ENCODE assay signal across 9 cellular contexts in genomic region chr13:73000027-73000674, GRCh38. TPM values are rescaled to one million over a fixed set of nuclear protein-coding genes. Genes with fewer than 3 reads are reported as not detected.
DNase-seq lines count a peak whose midpoint lies in the region; ATAC-seq, FAIRE-seq and TF ChIP-seq lines count a peak whose summit lies in the region.
"Had no signal": no experiment of that assay in that cellular context is flagged by ENCODE, and none has a peak within 500 bp of the region (broad histone marks: within the 10 kb centered on the region; RNA-seq: fewer than 3 reads in every experiment).

No MANE protein-coding gene starts in this region.

- TF ChIP-seq CTCF in WTC11 (IDR thresholded peaks at IDR 0.05): no peak
- no peak for TF ChIP-seq CTCF in pancreas (IDR thresholded peaks at IDR 0.05)
- TF ChIP-seq CTCF in MM.1S (IDR thresholded peaks at IDR 0.05; ENCODE audit: low read length): no peak
- no peak for TF ChIP-seq CTCF in lower lobe of right lung (IDR thresholded peaks at IDR 0.05)

- H3K4me3 ChIP-seq in pancreas: no peak overlapping the region
- H3K4me3 ChIP-seq in MM.1S (ENCODE audit: low read length): no peak overlapping the region
- no peak overlapping the region for H3K4me3 ChIP-seq in lower lobe of right lung

- DNase-seq in Caki2 (ENCODE audit: low read depth): peak; percentile 23
- DNase-seq in WTC11 (ENCODE audit: low spot score): no peak
- no peak for DNase-seq in pancreas
- DNase-seq in MM.1S: no peak
- DNase-seq in lower lobe of right lung: no peak

- intact Hi-C loops in pancreas (cut with DNase I) (no loop called here), lower lobe of right lung (cut with DNase I) (no loop called here)

- H4K20me1 ChIP-seq in MM.1S (ENCODE audit: insufficient read depth, low read length): no peaks in the 10 kb centered on the region

- H3K27me3 Mint-ChIP-seq in WTC11 (ENCODE audit: low read depth): no peaks in the 10 kb centered on the region

- H3K9me3 Mint-ChIP-seq in WTC11: no peaks in the 10 kb centered on the region

- no peak overlapping the region for H3K27ac ChIP-seq in pancreas
- H3K27ac ChIP-seq in MM.1S (ENCODE audit: low read length): no peak overlapping the region
- no peak overlapping the region for H3K27ac ChIP-seq in lower lobe of right lung

- peaks cover 3% of the 10 kb centered on the region; the same call in 1 of the 2 replicates for H3K36me3 Mint-ChIP-seq in WTC11

- H3K9me2 ChIP-seq in MM.1S (replicated peaks; ENCODE audit: insufficient read depth, low read length): no peaks in the 10 kb centered on the region

- no peak overlapping the region for H3K4me3 Mint-ChIP-seq in WTC11

- no peak overlapping the region for H3K4me2 ChIP-seq in MM.1S (ENCODE audit: low read depth, low read length)

- H3K4me1 ChIP-seq in pancreas (peaks cover 0 to 3% (median 0%) of the 10 kb centered on the region in 3 donors), MM.1S (ENCODE audit: low read length) (no peaks in the 10 kb centered on the region), lower lobe of right lung (no peaks in the 10 kb centered on the region)

- ATAC-seq in GM19328 (IDR thresholded peaks at IDR 0.05; ENCODE audit: unreplicated experiment) (peak; percentile 73), HG03460 (IDR thresholded peaks at IDR 0.05; ENCODE audit: unreplicated experiment) (peak; percentile 79), WTC11 (no peak), pancreas (peak in 3 of 4 donors; percentile 48 to 89 (median 87)), HG03039 (IDR thresholded peaks at IDR 0.05; ENCODE audit: unreplicated experiment) (no peak), lower lobe of right lung (no peak)

- in situ Hi-C loops in Caki2 (cut with HindIII; ENCODE audit: low pct_unique_long_range_greater_than_20kb, low sequenced_read_pairs): no loop called here

- no peak overlapping the region for H2AFZ ChIP-seq in MM.1S (ENCODE audit: low read length)

- POLR2A ChIA-PET in WTC11 (lab: Charles Lee): interaction anchor here (0.5 kb wide), 1 partner anchor 48 kb away, joined by 4 read pairs; no protein-coding TSS in a partner anchor

- H3K27me3 ChIP-seq in pancreas (no peaks in the 10 kb centered on the region), MM.1S (replicated peaks; ENCODE audit: insufficient read depth, low read length) (no peaks in the 10 kb centered on the region), lower lobe of right lung (ENCODE audit: low read depth) (no peaks in the 10 kb centered on the region)

- 0 out of 2 replicates have a peak overlapping the region, but pooled peaks have one; percentile 3 for H3K27ac Mint-ChIP-seq in WTC11

- H3K9ac ChIP-seq in MM.1S (ENCODE audit: low read length): no peak overlapping the region

- CTCF ChIA-PET in WTC11 (lab: Charles Lee): interaction anchor here (0.6 kb wide), 1 partner anchor 191 kb away, joined by 3 read pairs; no protein-coding TSS in a partner anchor

- WGBS in pancreas, 2 donors: 88 to 96% methylated on average over 4 of the region's 4 CpGs

- H3K9me3 ChIP-seq in pancreas: no peaks in the 10 kb centered on the region
- H3K9me3 ChIP-seq in MM.1S (replicated peaks; ENCODE audit: insufficient read depth, low read length): no peaks in the 10 kb centered on the region
- H3K9me3 ChIP-seq in lower lobe of right lung: no peaks in the 10 kb centered on the region

- no peak for FAIRE-seq in pancreas (lab: Jason Lieb, UNC)
- FAIRE-seq: colon had no signal

- no peaks in the 10 kb centered on the region for H3K4me1 Mint-ChIP-seq in WTC11

- no peaks in the 10 kb centered on the region for H3F3A ChIP-seq in MM.1S (ENCODE audit: insufficient read depth, low read length)

- H3K79me2 ChIP-seq in MM.1S (ENCODE audit: low read length): no peaks in the 10 kb centered on the region

- H3K36me3 ChIP-seq in pancreas (no peaks in the 10 kb centered on the region), MM.1S (replicated peaks; ENCODE audit: insufficient read depth, low read length) (no peaks in the 10 kb centered on the region), lower lobe of right lung (peaks cover 19% of the 10 kb centered on the region)

TF ChIP-seq in WTC11, 78 proteins besides CTCF, POLR2A, EP300 and RAD21:
- no peak for TF ChIP-seq HMGA2 (CRISPR knock-in tag; IDR thresholded peaks at IDR 0.05)
- TF ChIP-seq E2F1 (CRISPR knock-in tag; IDR thresholded peaks at IDR 0.05): no peak
- TF ChIP-seq NR3C1 (CRISPR knock-in tag; conservative IDR thresholded peaks at IDR 0.05; ENCODE audit: low read depth): no peak
- no peak for TF ChIP-seq CDX4 (CRISPR knock-in tag; IDR thresholded peaks at IDR 0.05; ENCODE audit: borderline replicate concordance)
- no peak for TF ChIP-seq SOX15 (CRISPR knock-in tag; IDR thresholded peaks at IDR 0.05)
- no peak for TF ChIP-seq HMGXB4 (CRISPR knock-in tag; IDR thresholded peaks at IDR 0.05)
- TF ChIP-seq FOXP1 (CRISPR knock-in tag; IDR thresholded peaks at IDR 0.05; ENCODE audit: borderline replicate concordance): no peak
- TF ChIP-seq PRRX2 (CRISPR knock-in tag; IDR thresholded peaks at IDR 0.05): no peak
- TF ChIP-seq ELF4 (CRISPR knock-in tag; IDR thresholded peaks at IDR 0.05; ENCODE audit: low read depth): no peak

RNA-seq across cellular contexts. Expression of gene KLF5, which starts 58.7 kb away (rescaled TPM):
- 7.9 and 10.4 TPM in 2 replicates for total RNA-seq in Caki2 (2014; rRNA removed; shearing (Covaris generic); ENCODE audit: low replicate concordance)
- total RNA-seq in WTC11 (2021): 2.3 to 3.0 TPM (median 2.4 TPM) in 3 replicates
- 10 to 100 TPM in 2 of 6 donors, 1 to 10 TPM in 4; 3.9 to 18.2 (median 8.8) TPM for total RNA-seq in pancreas
- 1 to 10 TPM; 5.8 to 7.3 TPM for polyA plus RNA-seq in pancreas
- total RNA-seq in lower lobe of right lung: 46.6 TPM

Comparison
In these comparisons a context has a peak if more than half of its experiments do, and no peak if none do; other contexts are left out.
1. ATAC-seq: peak in GM19328 (single experiment), HG03460 (single experiment) and pancreas (3 of 4); none in WTC11 (single experiment), HG03039 (single experiment) and lower lobe of right lung (0 of 2).